In the genomic region with DNA sequence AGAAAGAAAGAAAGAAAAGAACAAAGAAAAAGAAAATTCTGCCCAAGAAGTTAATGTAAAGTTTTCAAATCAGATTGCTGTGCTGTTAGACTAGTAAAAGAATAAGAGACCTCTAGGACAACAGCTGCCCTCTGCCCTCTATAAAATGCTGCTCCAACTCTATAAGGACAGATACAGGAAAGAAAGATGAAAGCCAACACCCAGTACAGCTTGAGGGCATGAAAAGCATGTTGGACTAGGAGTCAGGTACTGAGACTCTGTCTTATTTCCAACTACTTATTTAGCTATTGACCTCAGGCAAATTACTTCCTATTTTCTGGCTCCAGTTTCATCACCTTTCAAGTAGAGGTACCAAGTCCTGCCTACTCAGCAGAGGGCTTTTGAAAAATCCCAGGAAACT, we compare ENCODE assay signal across 1 cellular context.
TF ChIP-seq lines count a peak whose summit lies in the region.

No MANE protein-coding gene starts in this region.

TF ChIP-seq in HepG2, 621 proteins besides CTCF, POLR2A, EP300 and RAD21:
- TF ChIP-seq, protein P1, sequence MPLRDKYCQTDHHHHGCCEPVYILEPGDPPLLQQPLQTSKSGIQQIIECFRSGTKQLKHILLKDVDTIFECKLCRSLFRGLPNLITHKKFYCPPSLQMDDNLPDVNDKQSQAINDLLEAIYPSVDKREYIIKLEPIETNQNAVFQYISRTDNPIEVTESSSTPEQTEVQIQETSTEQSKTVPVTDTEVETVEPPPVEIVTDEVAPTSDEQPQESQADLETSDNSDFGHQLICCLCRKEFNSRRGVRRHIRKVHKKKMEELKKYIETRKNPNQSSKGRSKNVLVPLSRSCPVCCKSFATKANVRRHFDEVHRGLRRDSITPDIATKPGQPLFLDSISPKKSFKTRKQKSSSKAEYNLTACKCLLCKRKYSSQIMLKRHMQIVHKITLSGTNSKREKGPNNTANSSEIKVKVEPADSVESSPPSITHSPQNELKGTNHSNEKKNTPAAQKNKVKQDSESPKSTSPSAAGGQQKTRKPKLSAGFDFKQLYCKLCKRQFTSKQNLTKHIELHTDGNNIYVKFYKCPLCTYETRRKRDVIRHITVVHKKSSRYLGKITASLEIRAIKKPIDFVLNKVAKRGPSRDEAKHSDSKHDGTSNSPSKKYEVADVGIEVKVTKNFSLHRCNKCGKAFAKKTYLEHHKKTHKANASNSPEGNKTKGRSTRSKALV (CRISPR knock-in tag; IDR thresholded peaks at IDR 0.05): no peak
- TF ChIP-seq ZNF274 (CRISPR knock-in tag; IDR thresholded peaks at IDR 0.05) (no peak), FOSL2 (CRISPR knock-in tag; IDR thresholded peaks at IDR 0.05) (no peak), FOXM1 (CRISPR knock-in tag; IDR thresholded peaks at IDR 0.05) (no peak), ZNF121 (CRISPR knock-in tag; IDR thresholded peaks at IDR 0.05) (no peak), ZNF549 (CRISPR knock-in tag; IDR thresholded peaks at IDR 0.05) (no peak), NCOA5 (CRISPR knock-in tag; IDR thresholded peaks at IDR 0.05) (no peak), HNRNPUL1 (IDR thresholded peaks at IDR 0.05; ENCODE audit: low read depth, low read length) (no peak), GATAD1 (CRISPR knock-in tag; IDR thresholded peaks at IDR 0.05) (no peak), NRL (CRISPR knock-in tag; IDR thresholded peaks at IDR 0.05; ENCODE audit: borderline replicate concordance) (no peak), LCORL (IDR thresholded peaks at IDR 0.05) (no peak), LCORL (CRISPR knock-in tag; IDR thresholded peaks at IDR 0.05) (no peak)
- TF ChIP-seq, protein P2, sequence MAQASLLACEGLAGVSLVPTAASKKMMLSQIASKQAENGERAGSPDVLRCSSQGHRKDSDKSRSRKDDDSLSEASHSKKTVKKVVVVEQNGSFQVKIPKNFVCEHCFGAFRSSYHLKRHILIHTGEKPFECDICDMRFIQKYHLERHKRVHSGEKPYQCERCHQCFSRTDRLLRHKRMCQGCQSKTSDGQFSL (CRISPR knock-in tag; IDR thresholded peaks at IDR 0.05): no peak
- TF ChIP-seq, protein P3, sequence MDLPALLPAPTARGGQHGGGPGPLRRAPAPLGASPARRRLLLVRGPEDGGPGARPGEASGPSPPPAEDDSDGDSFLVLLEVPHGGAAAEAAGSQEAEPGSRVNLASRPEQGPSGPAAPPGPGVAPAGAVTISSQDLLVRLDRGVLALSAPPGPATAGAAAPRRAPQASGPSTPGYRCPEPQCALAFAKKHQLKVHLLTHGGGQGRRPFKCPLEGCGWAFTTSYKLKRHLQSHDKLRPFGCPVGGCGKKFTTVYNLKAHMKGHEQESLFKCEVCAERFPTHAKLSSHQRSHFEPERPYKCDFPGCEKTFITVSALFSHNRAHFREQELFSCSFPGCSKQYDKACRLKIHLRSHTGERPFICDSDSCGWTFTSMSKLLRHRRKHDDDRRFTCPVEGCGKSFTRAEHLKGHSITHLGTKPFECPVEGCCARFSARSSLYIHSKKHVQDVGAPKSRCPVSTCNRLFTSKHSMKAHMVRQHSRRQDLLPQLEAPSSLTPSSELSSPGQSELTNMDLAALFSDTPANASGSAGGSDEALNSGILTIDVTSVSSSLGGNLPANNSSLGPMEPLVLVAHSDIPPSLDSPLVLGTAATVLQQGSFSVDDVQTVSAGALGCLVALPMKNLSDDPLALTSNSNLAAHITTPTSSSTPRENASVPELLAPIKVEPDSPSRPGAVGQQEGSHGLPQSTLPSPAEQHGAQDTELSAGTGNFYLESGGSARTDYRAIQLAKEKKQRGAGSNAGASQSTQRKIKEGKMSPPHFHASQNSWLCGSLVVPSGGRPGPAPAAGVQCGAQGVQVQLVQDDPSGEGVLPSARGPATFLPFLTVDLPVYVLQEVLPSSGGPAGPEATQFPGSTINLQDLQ (CRISPR knock-in tag; IDR thresholded peaks at IDR 0.05): no peak
- TF ChIP-seq, protein P4, sequence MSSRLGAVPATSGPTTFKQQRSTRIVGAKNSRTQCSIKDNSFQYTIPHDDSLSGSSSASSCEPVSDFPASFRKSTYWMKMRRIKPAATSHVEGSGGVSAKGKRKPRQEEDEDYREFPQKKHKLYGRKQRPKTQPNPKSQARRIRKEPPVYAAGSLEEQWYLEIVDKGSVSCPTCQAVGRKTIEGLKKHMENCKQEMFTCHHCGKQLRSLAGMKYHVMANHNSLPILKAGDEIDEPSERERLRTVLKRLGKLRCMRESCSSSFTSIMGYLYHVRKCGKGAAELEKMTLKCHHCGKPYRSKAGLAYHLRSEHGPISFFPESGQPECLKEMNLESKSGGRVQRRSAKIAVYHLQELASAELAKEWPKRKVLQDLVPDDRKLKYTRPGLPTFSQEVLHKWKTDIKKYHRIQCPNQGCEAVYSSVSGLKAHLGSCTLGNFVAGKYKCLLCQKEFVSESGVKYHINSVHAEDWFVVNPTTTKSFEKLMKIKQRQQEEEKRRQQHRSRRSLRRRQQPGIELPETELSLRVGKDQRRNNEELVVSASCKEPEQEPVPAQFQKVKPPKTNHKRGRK (CRISPR knock-in tag; IDR thresholded peaks at IDR 0.05): no peak
TF ChIP-seq in HepG2: peak in this region for 0.
